Comparison of ENCODE assay signal across 8 cellular contexts in genomic region chr6:125791151-125791819, GRCh38. TPM values are rescaled to one million over a fixed set of nuclear protein-coding genes. Genes with fewer than 3 reads are reported as not detected.
DNase-seq lines count a peak whose midpoint lies in the region; ATAC-seq and TF ChIP-seq lines count a peak whose summit lies in the region.

No MANE protein-coding gene starts in this region.

- peaks cover 11% of the 10 kb centered on the region for H3K36me3 Mint-ChIP-seq in activated CD4-positive, alpha-beta T cell treated with anti-CD3 and anti-CD28 coated beads, Interleukin-2, amount 10 ng/mL, durations not matched to agents 24 days and 14 days (ENCODE audit: low read depth)

- H3K4me3 ChIP-seq in BLaER1 (peak overlapping the region; percentile 93), endocrine pancreas (ENCODE audit: control insufficient read depth, insufficient read depth, low read length) (peak overlapping the region; percentile 96), mesodermal cell (ENCODE audit: extremely low read depth, insufficient read depth, low read length, poor library complexity, severe bottlenecking) (peak overlapping the region; percentile 83), testis (peak overlapping the region; percentile 74 to 95)

- DNase-seq in NCI-H2196 treated with DMSO at 0.1 percent for 48 hours (lab: John Stamatoyannopoulos, UW; ENCODE audit: unreplicated experiment): peak; percentile 43
- peak; percentile 84 for DNase-seq in activated CD4-positive, alpha-beta T cell treated with anti-CD3 and anti-CD28 coated beads, Interleukin-2, amount 10 ng/mL, durations not matched to agents 24 days and 14 days
- peak; percentile 79 for DNase-seq in testis

- TF ChIP-seq CTCF in testis (IDR thresholded peaks at IDR 0.05): peak; percentile 22 to 46 (median 46)

- no peaks in the 10 kb centered on the region for H3K9me3 ChIP-seq in BLaER1
- no peaks in the 10 kb centered on the region for H3K9me3 ChIP-seq in endocrine pancreas (ENCODE audit: control insufficient read depth, low read length)
- no peaks in the 10 kb centered on the region for H3K9me3 ChIP-seq in mesodermal cell (ENCODE audit: control insufficient read depth, low read length)
- H3K9me3 ChIP-seq in testis: no peaks in the 10 kb centered on the region

- intact Hi-C loops in activated CD4-positive, alpha-beta T cell treated with anti-CD3 and anti-CD28 coated beads, Interleukin-2, amount 10 ng/mL, durations not matched to agents 24 days and 14 days (cut with micrococcal nuclease): loop anchor here (1.0 to 10.0 kb wide), 5 partner anchors 60 to 1724 kb away; partner anchors contain the start of genes CENPW, HINT3 and MTCL3
- intact Hi-C loops in testis (cut with DNase I; ENCODE audit: low total_unique reads): loop anchor here (5.0 kb wide), 1 partner anchor 166 kb away; the partner anchor contains the start of gene HINT3

- H3K27me3 ChIP-seq in BLaER1 (no peaks in the 10 kb centered on the region), endocrine pancreas (ENCODE audit: control insufficient read depth, insufficient read depth, low read length) (no peaks in the 10 kb centered on the region), testis (no peaks in the 10 kb centered on the region)

- H3K4me2 ChIP-seq in BLaER1: peak overlapping the region; percentile 90

- no peaks in the 10 kb centered on the region for H3K9me3 Mint-ChIP-seq in activated CD4-positive, alpha-beta T cell treated with anti-CD3 and anti-CD28 coated beads, Interleukin-2, amount 10 ng/mL, durations not matched to agents 24 days and 14 days

- peaks cover 49% of the 10 kb centered on the region for H3K4me1 Mint-ChIP-seq in activated CD4-positive, alpha-beta T cell treated with anti-CD3 and anti-CD28 coated beads, Interleukin-2, amount 10 ng/mL, durations not matched to agents 24 days and 14 days

- H4K20me1 ChIP-seq in BLaER1: peaks cover 6% of the 10 kb centered on the region; the same call in 1 of the 2 replicates

- H3K27me3 Mint-ChIP-seq in activated CD4-positive, alpha-beta T cell treated with anti-CD3 and anti-CD28 coated beads, Interleukin-2, amount 10 ng/mL, durations not matched to agents 24 days and 14 days: no peaks in the 10 kb centered on the region

- no peak for TF ChIP-seq POLR2A in testis (IDR thresholded peaks at IDR 0.05)

- H3K27ac Mint-ChIP-seq in activated CD4-positive, alpha-beta T cell treated with anti-CD3 and anti-CD28 coated beads, Interleukin-2, amount 10 ng/mL, durations not matched to agents 24 days and 14 days: peak overlapping the region; percentile 86

- H3K4me3 Mint-ChIP-seq in activated CD4-positive, alpha-beta T cell treated with anti-CD3 and anti-CD28 coated beads, Interleukin-2, amount 10 ng/mL, durations not matched to agents 24 days and 14 days: peak overlapping the region; percentile 96

- H3K27ac ChIP-seq in BLaER1 (peak overlapping the region; percentile 97), mesodermal cell (ENCODE audit: low read depth, low read length, severe bottlenecking) (no peak overlapping the region), testis (peak overlapping the region; percentile 97 to 98)

- H3K9ac ChIP-seq in BLaER1 (peak overlapping the region; percentile 93), endocrine pancreas (ENCODE audit: control insufficient read depth, insufficient read depth, low read length) (peak overlapping the region; percentile 76)

- H3K4me1 ChIP-seq in BLaER1 (peaks cover 37% of the 10 kb centered on the region), endocrine pancreas (ENCODE audit: control insufficient read depth, insufficient read depth, low read length) (peaks cover 26% of the 10 kb centered on the region), mesodermal cell (ENCODE audit: control insufficient read depth, insufficient read depth, low read length, poor library complexity, severe bottlenecking) (peaks cover 8% of the 10 kb centered on the region), testis (peaks cover 18% of the 10 kb centered on the region)

- 0 to 3% methylated on average over 15 to 16 of the region's 28 CpGs for WGBS in mesodermal cell (ENCODE audit: insufficient coverage in 2 of 2), 2 experiments
- WGBS in testis, 2 donors: 0% methylated on average over 16 to 28 of the region's 28 CpGs

- H3K36me3 ChIP-seq in BLaER1 (no peaks in the 10 kb centered on the region), endocrine pancreas (ENCODE audit: control insufficient read depth, insufficient read depth, low read length) (no peaks in the 10 kb centered on the region), mesodermal cell (ENCODE audit: control insufficient read depth, insufficient read depth, low read length) (no peaks in the 10 kb centered on the region), testis (ENCODE audit: low read depth, missing control alignments) (no peaks in the 10 kb centered on the region)

- ATAC-seq in GM18861 (IDR thresholded peaks at IDR 0.05; ENCODE audit: unreplicated experiment) (peak; percentile 33), HG03066 (IDR thresholded peaks at IDR 0.05; ENCODE audit: low read depth, unreplicated experiment) (peak; percentile 30)

RNA-seq across cellular contexts. Expression of gene NCOA7, which starts 0.5 kb away (rescaled TPM):
- 52.5 and 53.7 TPM in 2 replicates for total RNA-seq in activated CD4-positive, alpha-beta T cell treated with anti-CD3 and anti-CD28 coated beads, Interleukin-2, amount 10 ng/mL, durations not matched to agents 24 days and 14 days
- polyA plus RNA-seq in mesodermal cell (2013, experiment 1 of 2): 6.9 TPM
- 7.9 TPM for polyA plus RNA-seq in mesodermal cell (2013, experiment 2 of 2)
- total RNA-seq in testis: 10 to 100 TPM; 18.9 to 26.7 TPM
- 7.5 TPM for polyA plus RNA-seq in testis (ENCODE audit: insufficient read depth, low read depth, low replicate concordance)

RNA-seq across cellular contexts. Expression of gene HEY2, which starts 41.9 kb away (rescaled TPM):
- not detected in 2 replicates for total RNA-seq in activated CD4-positive, alpha-beta T cell treated with anti-CD3 and anti-CD28 coated beads, Interleukin-2, amount 10 ng/mL, durations not matched to agents 24 days and 14 days
- polyA plus RNA-seq in mesodermal cell (2013, experiment 1 of 2): 57.0 TPM
- polyA plus RNA-seq in mesodermal cell (2013, experiment 2 of 2): 56.2 TPM
- total RNA-seq in testis: 1 to 10 TPM; 7.3 to 8.7 TPM
- 12.3 TPM for polyA plus RNA-seq in testis (ENCODE audit: insufficient read depth, low read depth, low replicate concordance)
